Comparison of ENCODE assay signal across 26 cellular contexts in the genomic region with DNA sequence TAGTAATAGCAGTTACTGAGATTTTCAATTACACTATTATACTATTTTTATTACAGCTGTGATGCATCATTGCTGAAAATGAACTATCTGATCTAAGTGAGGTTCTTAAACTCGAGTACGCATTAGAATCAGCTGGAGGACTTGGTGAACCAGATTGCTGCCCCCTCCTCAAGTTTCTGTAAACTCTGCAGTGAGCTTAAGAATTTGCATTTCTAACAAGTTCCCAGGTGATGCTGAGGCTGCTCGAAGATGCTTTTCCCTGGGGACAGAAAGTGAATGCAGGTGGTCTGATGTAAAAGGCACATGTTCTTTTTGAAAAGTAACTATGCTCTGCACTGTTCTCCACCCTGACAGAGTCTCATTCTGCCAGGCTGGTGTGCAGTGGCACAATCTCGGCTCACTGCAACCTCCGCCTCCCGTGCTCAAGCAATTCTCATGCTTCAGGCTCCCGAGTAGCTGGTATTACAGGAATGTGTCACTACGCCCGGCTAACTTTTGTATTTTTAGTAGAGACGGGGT. TPM values are rescaled to one million over a fixed set of nuclear protein-coding genes. Genes with fewer than 3 reads are reported as not detected.
"Had no signal": no experiment of that assay in that cellular context is flagged by ENCODE, and none has a peak within 500 bp of the region (broad histone marks: within the 10 kb centered on the region; RNA-seq: fewer than 3 reads in every experiment).

No MANE protein-coding gene starts in this region.

- ATAC-seq: gastrocnemius medialis; heart right ventricle; left colon; naive thymus-derived CD4-positive, alpha-beta T cell; psoas muscle; sciatic nerve; stimulated activated naive B cell treated with anti-CD40 and anti-IgM and Interleukin-4, amounts not matched to agents 10 μg/mL and 1 μg/mL and 100 μg/mL, for 72 hours had no signal

- H3K9me3 Mint-ChIP-seq: nephron progenitor cell; stimulated activated naive B cell treated with anti-CD40 and anti-IgM and Interleukin-4, amounts not matched to agents 10 μg/mL and 1 μg/mL and 100 μg/mL, for 72 hours had no signal

- H3K27me3 ChIP-seq: esophagus muscularis mucosa, gastrocnemius medialis, heart right ventricle, neutrophil, spleen, stomach had no signal

- H3K27ac ChIP-seq: epithelial cell of prostate, esophagus muscularis mucosa, gastrocnemius medialis, heart right ventricle, neutrophil, psoas muscle, spleen, stomach, thoracic aorta had no signal

- H3K4me1 ChIP-seq: gastrocnemius medialis, psoas muscle, spleen had no signal

- H3K27ac Mint-ChIP-seq: naive thymus-derived CD4-positive, alpha-beta T cell; nephron progenitor cell; stimulated activated naive B cell treated with anti-CD40 and anti-IgM and Interleukin-4, amounts not matched to agents 10 μg/mL and 1 μg/mL and 100 μg/mL, for 72 hours had no signal

- H3K36me3 ChIP-seq: esophagus muscularis mucosa, gastrocnemius medialis, heart right ventricle, neutrophil, spleen, stomach, thoracic aorta had no signal

- H3K4me1 Mint-ChIP-seq: naive thymus-derived CD4-positive, alpha-beta T cell; stimulated activated naive B cell treated with anti-CD40 and anti-IgM and Interleukin-4, amounts not matched to agents 10 μg/mL and 1 μg/mL and 100 μg/mL, for 72 hours had no signal

- H3K4me3 ChIP-seq: esophagus muscularis mucosa, gastrocnemius medialis, heart right ventricle, psoas muscle, spleen, stomach, thoracic aorta had no signal

- DNase-seq: effector memory CD4-positive, alpha-beta T cell; gastrocnemius medialis; heart right ventricle; hypothalamus; left colon; naive thymus-derived CD4-positive, alpha-beta T cell; nephron progenitor cell; psoas muscle; retina; spleen; stimulated activated CD4-positive, alpha-beta T cell treated with anti-CD3 and anti-CD28 coated beads, Interleukin-15, amount 100 ng/mL, for 24 hours; stimulated activated CD4-positive, alpha-beta T cell treated with anti-CD3 and anti-CD28 coated beads, Interleukin-1b, Interleukin-23, amount 100 ng/mL, for 48 hours; stimulated activated CD4-positive, alpha-beta T cell treated with anti-CD3 and anti-CD28 coated beads, Interleukin-4, amount 100 ng/mL, for 24 hours; stimulated activated naive B cell treated with anti-CD40 and anti-IgM and Interleukin-4, amounts not matched to agents 10 μg/mL and 1 μg/mL and 100 μg/mL, for 72 hours; stomach; substantia nigra; trophoblast cell had no signal

- H3K9me3 ChIP-seq: esophagus muscularis mucosa, gastrocnemius medialis, heart right ventricle, neutrophil, psoas muscle, spleen, stomach, thoracic aorta had no signal

- H3K27me3 Mint-ChIP-seq: naive thymus-derived CD4-positive, alpha-beta T cell; stimulated activated naive B cell treated with anti-CD40 and anti-IgM and Interleukin-4, amounts not matched to agents 10 μg/mL and 1 μg/mL and 100 μg/mL, for 72 hours had no signal

- H3K36me3 Mint-ChIP-seq: naive thymus-derived CD4-positive, alpha-beta T cell; stimulated activated naive B cell treated with anti-CD40 and anti-IgM and Interleukin-4, amounts not matched to agents 10 μg/mL and 1 μg/mL and 100 μg/mL, for 72 hours had no signal

- H3K4me3 Mint-ChIP-seq: naive thymus-derived CD4-positive, alpha-beta T cell; nephron progenitor cell; stimulated activated naive B cell treated with anti-CD40 and anti-IgM and Interleukin-4, amounts not matched to agents 10 μg/mL and 1 μg/mL and 100 μg/mL, for 72 hours had no signal

RNA-seq across cellular contexts. Expression of gene RNF133, which starts 12.5 kb away (rescaled TPM):
- total RNA-seq: gastrocnemius medialis; kidney epithelial cell; mononuclear cell; naive thymus-derived CD4-positive, alpha-beta T cell had no signal
- polyA plus RNA-seq: heart right ventricle; liver; naive thymus-derived CD4-positive, alpha-beta T cell; psoas muscle; spleen; stomach had no signal

RNA-seq across cellular contexts. Expression of gene RNF148, which starts 16.3 kb away (rescaled TPM):
- total RNA-seq: mononuclear cell; naive thymus-derived CD4-positive, alpha-beta T cell; psoas muscle had no signal
- polyA plus RNA-seq: naive thymus-derived CD4-positive, alpha-beta T cell; urinary bladder had no signal
